In the genomic region with DNA sequence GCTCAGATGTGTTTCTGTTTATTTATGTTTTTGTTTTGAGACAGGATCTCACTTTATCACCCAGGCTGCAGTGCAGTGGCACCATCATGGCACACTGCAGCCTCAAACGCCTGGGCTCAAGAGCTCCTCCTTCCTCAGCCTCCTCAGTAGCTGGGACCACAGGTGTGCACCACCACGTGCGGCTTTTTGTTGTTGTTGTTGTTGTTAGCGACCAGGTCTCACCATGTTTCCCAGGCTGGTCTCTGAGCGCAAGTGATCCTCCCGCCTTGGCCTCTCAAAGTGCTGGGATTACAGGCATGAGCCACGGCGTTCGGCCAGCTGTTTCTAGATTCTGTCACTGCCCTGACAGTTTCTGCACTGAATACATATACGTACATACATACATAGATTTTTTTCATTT, we compare ENCODE assay signal across 8 cellular contexts. TPM values are rescaled to one million over a fixed set of nuclear protein-coding genes. Genes with fewer than 3 reads are reported as not detected.
DNase-seq lines count a peak whose midpoint lies in the region; ATAC-seq and TF ChIP-seq lines count a peak whose summit lies in the region.
"Not testable (repeated sequence)": the region's sequence is repeated elsewhere in the genome, so short reads cannot be mapped to it uniquely, and the experiment has no call there.

No MANE protein-coding gene starts in this region.

- H3K4me3 ChIP-seq in LNCaP clone FGC (ENCODE audit: low read depth, low read length) (peak overlapping the region; percentile 52), SJCRH30 (peak overlapping the region; percentile 74), endodermal cell (ENCODE audit: low read length) (peak overlapping the region; percentile 78), upper lobe of right lung (peak overlapping the region; percentile 61)

- peak overlapping the region; percentile 50 for H3K9ac ChIP-seq in endodermal cell (ENCODE audit: extremely low read depth, low read length, poor library complexity, severe bottlenecking)

- H3K9me3 Mint-ChIP-seq in activated naive CD4-positive, alpha-beta T cell treated with anti-CD3 and anti-CD28 coated beads, Interleukin-2, amount 50 U/mL, for 24 hours; endodermal cell; progenitor cell of endocrine pancreas (ENCODE audit: low read depth): not testable (repeated sequence)

- intact Hi-C loops in upper lobe of right lung (cut with DNase I), result not testable (repeated sequence)

- peak overlapping the region; percentile 43 for H3K27ac Mint-ChIP-seq in activated naive CD4-positive, alpha-beta T cell treated with anti-CD3 and anti-CD28 coated beads, Interleukin-2, amount 50 U/mL, for 24 hours
- peak overlapping the region; percentile 79 for H3K27ac Mint-ChIP-seq in endodermal cell
- H3K27ac Mint-ChIP-seq in progenitor cell of endocrine pancreas, result peak overlapping the region; percentile 95

- WGBS in endodermal cell (ENCODE audit: insufficient coverage in 1 of 2, insufficient read length in 1 of 2), 2 experiments, result 82 to 91% methylated on average over 9 of the region's 10 CpGs

- H3K9me3 ChIP-seq in SJCRH30 (replicated peaks); endodermal cell (ENCODE audit: control insufficient read depth, low read length); upper lobe of right lung: not testable (repeated sequence)

- not testable (repeated sequence) for TF ChIP-seq CTCF in LNCaP clone FGC (IDR thresholded peaks at IDR 0.05; ENCODE audit: control insufficient read depth, extremely low read depth, insufficient read depth); endodermal cell (conservative IDR thresholded peaks at IDR 0.05); progenitor cell of endocrine pancreas (IDR thresholded peaks at IDR 0.05; ENCODE audit: unreplicated experiment); upper lobe of right lung (IDR thresholded peaks at IDR 0.05)

- H3K27me3 ChIP-seq in SJCRH30; endodermal cell (ENCODE audit: control insufficient read depth, insufficient read depth, low read length, poor library complexity, severe bottlenecking); upper lobe of right lung: not testable (repeated sequence)

- peak overlapping the region; percentile 81 for H3K4me3 Mint-ChIP-seq in activated naive CD4-positive, alpha-beta T cell treated with anti-CD3 and anti-CD28 coated beads, Interleukin-2, amount 50 U/mL, for 24 hours
- H3K4me3 Mint-ChIP-seq in endodermal cell, result peak overlapping the region; percentile 88
- peak overlapping the region; percentile 82 for H3K4me3 Mint-ChIP-seq in progenitor cell of endocrine pancreas (ENCODE audit: low read depth)

- DNase-seq in DMS53 (lab: John Stamatoyannopoulos, UW) (peak; percentile 50), SJCRH30 (peak; percentile 23 to 45), left kidney (ENCODE audit: low read depth, low spot score) (peak; percentile 46)
- not testable (repeated sequence) for DNase-seq in LNCaP clone FGC (ENCODE audit: low read depth); endodermal cell; progenitor cell of endocrine pancreas (ENCODE audit: low spot score, unreplicated experiment); upper lobe of right lung

- not testable (repeated sequence) for H3K36me3 ChIP-seq in SJCRH30; endodermal cell (ENCODE audit: control insufficient read depth, insufficient read depth, low read length); upper lobe of right lung

- not testable (repeated sequence) for H3K4me1 ChIP-seq in SJCRH30; endodermal cell (ENCODE audit: control insufficient read depth, insufficient read depth, low read length); upper lobe of right lung

- ATAC-seq in upper lobe of right lung, result not testable (repeated sequence)

- H3K27ac ChIP-seq in SJCRH30; endodermal cell (ENCODE audit: low read depth, low read length): not testable (repeated sequence)
- peak overlapping the region; percentile 71 for H3K27ac ChIP-seq in upper lobe of right lung

- not testable (repeated sequence) for H3K4me1 Mint-ChIP-seq in activated naive CD4-positive, alpha-beta T cell treated with anti-CD3 and anti-CD28 coated beads, Interleukin-2, amount 50 U/mL, for 24 hours; endodermal cell; progenitor cell of endocrine pancreas (ENCODE audit: low read depth)

- H3K27me3 Mint-ChIP-seq in activated naive CD4-positive, alpha-beta T cell treated with anti-CD3 and anti-CD28 coated beads, Interleukin-2, amount 50 U/mL, for 24 hours; endodermal cell (ENCODE audit: insufficient read depth); progenitor cell of endocrine pancreas: not testable (repeated sequence)

- not testable (repeated sequence) for H3K36me3 Mint-ChIP-seq in activated naive CD4-positive, alpha-beta T cell treated with anti-CD3 and anti-CD28 coated beads, Interleukin-2, amount 50 U/mL, for 24 hours; endodermal cell (ENCODE audit: low read depth); progenitor cell of endocrine pancreas (ENCODE audit: insufficient read depth)

RNA-seq across cellular contexts. Expression of gene ZNF713, which starts 1.1 kb away (rescaled TPM):
- 9.0 and 10.1 TPM in 2 replicates for total RNA-seq in SJCRH30 (2014; rRNA removed; shearing (Covaris generic))
- 1 to 10 TPM; 7.1 to 8.0 TPM for total RNA-seq in endodermal cell
- polyA plus RNA-seq in endodermal cell (2013, experiment 1 of 2), result 8.4 TPM
- 6.7 TPM for polyA plus RNA-seq in endodermal cell (2013, experiment 2 of 2)
- total RNA-seq in progenitor cell of endocrine pancreas, result 12.7 and 14.3 TPM in 2 replicates
- 3.9 TPM for total RNA-seq in upper lobe of right lung

RNA-seq across cellular contexts. Expression of gene SEPTIN14, which starts 25.8 kb away (rescaled TPM):
- total RNA-seq in SJCRH30 (2014; rRNA removed; shearing (Covaris generic)), result not detected in 2 replicates
- total RNA-seq in endodermal cell, result not detected
- polyA plus RNA-seq in endodermal cell (2013, experiment 1 of 2), result not detected
- polyA plus RNA-seq in endodermal cell (2013, experiment 2 of 2), result not detected
- total RNA-seq in progenitor cell of endocrine pancreas, result 0.07 TPM in 1 of 2 replicates, not detected in the other
- total RNA-seq in upper lobe of right lung, result not detected

Comparison
In these comparisons a context has a peak if more than half of its experiments do, and no peak if none do; other contexts are left out.
1. H3K27ac Mint-ChIP-seq: peak in every context shown above with its lines; median percentile 95 in progenitor cell of endocrine pancreas; 79 in endodermal cell; 43 in activated naive CD4-positive, alpha-beta T cell treated with anti-CD3 and anti-CD28 coated beads, Interleukin-2, amount 50 U/mL, for 24 hours.